8 cellular contexts compared by ENCODE assay signal in the genomic region with DNA sequence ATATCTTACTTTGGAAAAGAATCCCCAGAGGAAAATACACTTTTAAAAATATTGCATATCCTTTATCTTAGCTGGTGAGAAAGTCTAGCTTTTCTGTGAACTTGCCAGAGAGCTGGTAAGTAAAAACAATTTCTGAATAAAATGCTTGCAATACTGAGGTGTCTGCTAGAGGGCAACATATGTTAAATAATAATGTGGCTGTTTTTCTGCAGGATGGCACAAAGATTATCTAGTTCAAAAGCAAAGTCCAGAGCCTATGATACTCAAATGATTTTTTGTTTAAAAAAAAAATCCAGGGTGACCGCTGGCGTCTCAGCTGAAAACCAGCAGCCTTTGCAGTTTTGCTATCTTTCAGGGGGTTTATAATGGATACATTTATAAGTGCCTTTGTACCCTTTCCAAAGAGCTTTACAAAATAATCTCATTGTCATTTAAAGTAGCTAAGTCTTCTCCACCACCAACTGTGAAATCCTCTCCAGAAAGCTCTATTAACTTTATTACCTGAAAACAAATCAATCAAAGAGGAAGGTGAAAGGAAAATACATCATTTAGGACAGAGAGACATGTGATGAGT.
DNase-seq lines count a peak whose midpoint lies in the region; ATAC-seq and TF ChIP-seq lines count a peak whose summit lies in the region.

No MANE protein-coding gene starts in this region.

- TF ChIP-seq POLR2A in suprapubic skin (IDR thresholded peaks at IDR 0.05): no peak

- H3K4me3 ChIP-seq in fibroblast of villous mesenchyme (ENCODE audit: low read depth, low read length): no peak overlapping the region
- no peak overlapping the region for H3K4me3 ChIP-seq in suprapubic skin

- H3K27ac ChIP-seq in suprapubic skin: no peak overlapping the region

- H3K36me3 ChIP-seq in suprapubic skin: no peaks in the 10 kb centered on the region

- H3K4me1 ChIP-seq in suprapubic skin: no peaks in the 10 kb centered on the region

- DNase-seq in CD1c-positive myeloid dendritic cell (ENCODE audit: extremely low spot score): peak; percentile 50
- DNase-seq in HT1080 (ENCODE audit: low read depth): peak; percentile 44
- peak; percentile 39 for DNase-seq in RPMI7951 (ENCODE audit: low read depth)
- DNase-seq in fibroblast of villous mesenchyme (ENCODE audit: low read depth): peak; percentile 11
- DNase-seq in suprapubic skin (ENCODE audit: low spot score in 2 of 2): no peak
- DNase-seq in activated T-cell treated with anti-CD3 and anti-CD28 coated beads for 4 hours: no peak

- TF ChIP-seq EP300 in suprapubic skin (IDR thresholded peaks at IDR 0.05): no peak

- WGBS in suprapubic skin: 35% methylated on average over 2 of the region's 2 CpGs

- no peak for ATAC-seq in HG03571 (IDR thresholded peaks at IDR 0.05; ENCODE audit: unreplicated experiment)
- ATAC-seq in HG02763 (IDR thresholded peaks at IDR 0.05; ENCODE audit: unreplicated experiment): no peak

- H3K27me3 ChIP-seq in suprapubic skin: no peaks in the 10 kb centered on the region

- H3K9me3 ChIP-seq in suprapubic skin: no peaks in the 10 kb centered on the region

- TF ChIP-seq CTCF in fibroblast of villous mesenchyme (IDR thresholded peaks at IDR 0.05; ENCODE audit: insufficient read depth, low read depth, low read length) (peak; percentile 28), suprapubic skin (IDR thresholded peaks at IDR 0.05) (peak; percentile 48 to 54)

Comparison
In these comparisons a context has a peak if more than half of its experiments do, and no peak if none do; other contexts are left out.
1. DNase-seq: peak in CD1c-positive myeloid dendritic cell (single experiment), HT1080 (single experiment), RPMI7951 (single experiment) and fibroblast of villous mesenchyme (single experiment); none in suprapubic skin (0 of 2) and activated T-cell treated with anti-CD3 and anti-CD28 coated beads for 4 hours (single experiment).